ENCODE assay signal across 9 cellular contexts in the genomic region with DNA sequence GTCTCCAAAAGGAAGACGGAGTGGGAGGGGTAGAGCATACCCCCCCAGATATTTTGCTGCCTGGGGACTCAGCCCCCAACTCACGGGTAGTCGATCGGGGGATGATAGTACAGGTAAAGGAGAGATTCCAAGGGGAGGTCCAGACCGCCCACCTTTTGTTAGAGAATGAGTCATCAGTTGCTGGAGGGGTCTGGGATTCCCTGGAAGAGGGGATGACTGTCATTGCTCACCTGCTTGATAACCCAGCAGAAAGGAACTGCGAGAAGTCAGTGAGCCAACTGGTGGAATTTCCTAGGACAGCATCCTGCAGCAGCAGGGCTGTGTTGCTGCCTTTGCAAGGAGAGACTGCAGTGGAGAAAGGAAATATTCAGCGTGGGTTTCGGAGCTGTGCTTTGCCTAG.
DNase-seq lines count a peak whose midpoint lies in the region; ATAC-seq and TF ChIP-seq lines count a peak whose summit lies in the region.
"Had no signal": no experiment of that assay in that cellular context is flagged by ENCODE, and none has a peak within 500 bp of the region (broad histone marks: within the 10 kb centered on the region; RNA-seq: fewer than 3 reads in every experiment).

No MANE protein-coding gene starts in this region.

- peak overlapping the region; percentile 65 for H3K4me3 ChIP-seq in GM06990 (replicated peaks; ENCODE audit: low read depth, low read length)
- peak overlapping the region in 1 of 4 donors; percentile 23 for H3K4me3 ChIP-seq in Peyer's patch
- peak overlapping the region; percentile 41 to 63 (median 46) for H3K4me3 ChIP-seq in fibroblast of lung (replicated peaks in 1 of 4; ENCODE audit: control extremely low read depth in 1 of 4, insufficient read depth in 1 of 4, low read depth in 3 of 4, low read length in 4 of 4)
- H3K4me3 ChIP-seq in rectal smooth muscle tissue (ENCODE audit: low read length): peak overlapping the region; percentile 51

- TF ChIP-seq CTCF in GM06990 (IDR thresholded peaks at IDR 0.05; ENCODE audit: insufficient read depth, low read length, poor library complexity, severe bottlenecking) (no peak), Peyer's patch (IDR thresholded peaks at IDR 0.05) (no peak), fibroblast of lung (conservative IDR thresholded peaks at IDR 0.05 in 1 of 2, IDR thresholded peaks at IDR 0.05 in 1 of 2; ENCODE audit: low read depth in 1 of 2, low read length in 2 of 2) (no peak)

- H2AFZ ChIP-seq in fibroblast of lung (ENCODE audit: low read length): no peak overlapping the region

- no peak for DNase-seq in GM06990 (ENCODE audit: extremely low read depth, insufficient read length)
- no peak for DNase-seq in Peyer's patch
- DNase-seq in fibroblast of lung (ENCODE audit: low read depth in 2 of 2): peak in 1 of 2 donors; percentile 14
- DNase-seq in NCI-H1694 (lab: John Stamatoyannopoulos, UW): no peak
- DNase-seq in KG1 (lab: John Stamatoyannopoulos, UW): no peak
- DNase-seq in NCI-H774 (lab: John Stamatoyannopoulos, UW): no peak
- DNase-seq: aorta had no signal

- H3K9ac ChIP-seq in fibroblast of lung (ENCODE audit: insufficient read depth, low read length): no peak overlapping the region
- H3K9ac ChIP-seq in rectal smooth muscle tissue (ENCODE audit: low read length): no peak overlapping the region

- TF ChIP-seq POLR2A in Peyer's patch (IDR thresholded peaks at IDR 0.05): no peak

- H3K4me1 ChIP-seq in Peyer's patch: peaks cover 0 to 50% (median 7%) of the 10 kb centered on the region in 4 donors
- H3K4me1 ChIP-seq in fibroblast of lung (ENCODE audit: control insufficient read depth, extremely low read depth, insufficient read depth, low read length): peaks cover 18% of the 10 kb centered on the region
- H3K4me1 ChIP-seq in rectal smooth muscle tissue (ENCODE audit: control insufficient read depth, insufficient read depth, low read length): peaks cover 42% of the 10 kb centered on the region

- peak overlapping the region; percentile 32 to 77 (median 56) for H3K27ac ChIP-seq in Peyer's patch
- peak overlapping the region; percentile 78 for H3K27ac ChIP-seq in fibroblast of lung (ENCODE audit: insufficient read depth, low read length)
- peak overlapping the region; percentile 82 for H3K27ac ChIP-seq in rectal smooth muscle tissue (ENCODE audit: low read depth, low read length)

- H3K9me3 ChIP-seq in Peyer's patch (no peaks in the 10 kb centered on the region), fibroblast of lung (ENCODE audit: control insufficient read depth, insufficient read depth, low read depth, low read length) (no peaks in the 10 kb centered on the region)

- H3K4me2 ChIP-seq in fibroblast of lung (ENCODE audit: extremely low read depth, insufficient read depth, low read length): peak overlapping the region; percentile 99

- H3K27me3 ChIP-seq in GM06990 (replicated peaks; ENCODE audit: control insufficient read depth, insufficient read depth, low read length) (no peaks in the 10 kb centered on the region), Peyer's patch (no peaks in the 10 kb centered on the region), fibroblast of lung (ENCODE audit: control insufficient read depth, insufficient read depth, low read length) (no peaks in the 10 kb centered on the region), rectal smooth muscle tissue (ENCODE audit: control insufficient read depth, insufficient read depth, low read length) (no peaks in the 10 kb centered on the region)

- no peak for ATAC-seq in HG02642 (IDR thresholded peaks at IDR 0.05; ENCODE audit: poor library complexity, unreplicated experiment)

- no peaks in the 10 kb centered on the region for H4K20me1 ChIP-seq in fibroblast of lung (ENCODE audit: control insufficient read depth, extremely low read depth, insufficient read depth, low read length)

- no peaks in the 10 kb centered on the region for H3K36me3 ChIP-seq in GM06990 (ENCODE audit: control insufficient read depth, insufficient read depth, low read length)
- H3K36me3 ChIP-seq in Peyer's patch: no peaks in the 10 kb centered on the region
- H3K36me3 ChIP-seq in fibroblast of lung (ENCODE audit: control insufficient read depth, insufficient read depth, low read length): peaks cover 2% of the 10 kb centered on the region
- no peaks in the 10 kb centered on the region for H3K36me3 ChIP-seq in rectal smooth muscle tissue (ENCODE audit: control insufficient read depth, insufficient read depth, low read length)

- peaks cover 61% of the 10 kb centered on the region for H3K79me2 ChIP-seq in fibroblast of lung (ENCODE audit: control insufficient read depth, insufficient read depth, low read length)
